In genomic region chr1:94642617-94643315, GRCh38 we compare ENCODE assay signal across 22 cellular contexts.
"Had no signal": no experiment of that assay in that cellular context is flagged by ENCODE, and none has a peak within 500 bp of the region (broad histone marks: within the 10 kb centered on the region; RNA-seq: fewer than 3 reads in every experiment).

No MANE protein-coding gene starts in this region.

- H3K27ac ChIP-seq: ascending aorta, esophagus squamous epithelium, prostate gland, suprapubic skin, tibial artery had no signal

- H3K27me3 ChIP-seq: ascending aorta, esophagus squamous epithelium, pancreas, suprapubic skin, tibial artery had no signal

- H3K36me3 ChIP-seq: ascending aorta, esophagus squamous epithelium, pancreas, prostate gland, suprapubic skin, tibial artery had no signal

- ATAC-seq: left ventricle myocardium superior; naive thymus-derived CD4-positive, alpha-beta T cell had no signal

- H3K9me3 ChIP-seq: ascending aorta, esophagus squamous epithelium, pancreas, prostate gland, suprapubic skin, tibial artery had no signal

- H3K4me1 ChIP-seq: prostate gland, suprapubic skin had no signal

- H3K4me3 ChIP-seq: ascending aorta, esophagus squamous epithelium, pancreas, prostate gland, suprapubic skin, tibial artery had no signal

- DNase-seq: activated CD4-positive, alpha-beta T cell treated with anti-CD3 and anti-CD28 coated beads for 48 hours; activated CD4-positive, alpha-beta T cell treated with anti-CD3 and anti-CD28 coated beads, Interleukin-2, amount 50 U/mL, for 48 hours; activated CD8-positive, alpha-beta memory T cell treated with anti-CD3 and anti-CD28 coated beads for 24 hours; activated effector memory CD4-positive, alpha-beta T cell treated with Interleukin-2 at 50 U/mL for 16 hours; activated naive CD4-positive, alpha-beta T cell treated with Interleukin-2 at 50 U/mL for 16 hours; central memory CD4-positive, alpha-beta T cell; endodermal cell; esophagus squamous epithelium; islet precursor cell; left ventricle myocardium superior; midbrain; naive thymus-derived CD4-positive, alpha-beta T cell; pancreas; retina; stimulated activated CD4-positive, alpha-beta T cell treated with anti-CD3 and anti-CD28 coated beads, Interleukin-15, amount 100 ng/mL, for 24 hours; stimulated activated CD4-positive, alpha-beta T cell treated with anti-CD3 and anti-CD28 coated beads, Interleukin-2, amount 100 ng/mL, for 24 hours; stimulated activated naive CD4-positive, alpha-beta T cell; T-helper 9 cell; tibial artery had no signal
